Comparison of ENCODE assay signal across 1 cellular context in genomic region chr12:131908082-131908715, GRCh38.
TF ChIP-seq lines count a peak whose summit lies in the region.

No MANE protein-coding gene starts in this region.

TF ChIP-seq in H1, 55 proteins besides CTCF, POLR2A, EP300 and RAD21:
- TF ChIP-seq JUND (IDR thresholded peaks at IDR 0.05; ENCODE audit: low read length) = no peak
- no peak for TF ChIP-seq POU5F1 (IDR thresholded peaks at IDR 0.05; ENCODE audit: low read depth, low read length)
- no peak for TF ChIP-seq PHF8 (conservative IDR thresholded peaks at IDR 0.05; ENCODE audit: low read depth, low read length)
- no peak for TF ChIP-seq KDM1A (IDR thresholded peaks at IDR 0.05; ENCODE audit: borderline replicate concordance, low read length)
- no peak for TF ChIP-seq CBX8 (IDR thresholded peaks at IDR 0.05; ENCODE audit: borderline replicate concordance, low read depth, low read length)
- no peak for TF ChIP-seq KDM5A (IDR thresholded peaks at IDR 0.05; ENCODE audit: low read length)
- no peak for TF ChIP-seq SP2 (IDR thresholded peaks at IDR 0.05; ENCODE audit: low read length)
- no peak for TF ChIP-seq JUN (IDR thresholded peaks at IDR 0.05; ENCODE audit: low read depth, low read length)
- TF ChIP-seq ASH2L (IDR thresholded peaks at IDR 0.05; ENCODE audit: low read length) = no peak
- no peak for TF ChIP-seq RXRA (IDR thresholded peaks at IDR 0.05; ENCODE audit: insufficient read depth, low read depth, low read length)
- TF ChIP-seq SUZ12 (IDR thresholded peaks at IDR 0.05; ENCODE audit: low read length) = no peak
- no peak for TF ChIP-seq RNF2 (IDR thresholded peaks at IDR 0.05; ENCODE audit: borderline replicate concordance, low read depth, low read length, missing control alignments, poor library complexity, severe bottlenecking)
- TF ChIP-seq CHD7 (IDR thresholded peaks at IDR 0.05; ENCODE audit: insufficient replicate concordance, low read length) = no peak
- no peak for TF ChIP-seq SIN3A (conservative IDR thresholded peaks at IDR 0.05 in 1 of 2, IDR thresholded peaks at IDR 0.05 in 1 of 2; ENCODE audit: low read depth in 1 of 2, low read length in 2 of 2)
- TF ChIP-seq SRF (IDR thresholded peaks at IDR 0.05; ENCODE audit: low read depth, low read length) = no peak
TF ChIP-seq in H1: peak in this region for 0.
